20 cellular contexts compared by ENCODE assay signal in genomic region chr6:39566381-39566934, GRCh38.
DNase-seq lines count a peak whose midpoint lies in the region; ATAC-seq and TF ChIP-seq lines count a peak whose summit lies in the region.
"Had no signal": no experiment of that assay in that cellular context is flagged by ENCODE, and none has a peak within 500 bp of the region (broad histone marks: within the 10 kb centered on the region; RNA-seq: fewer than 3 reads in every experiment).

No MANE protein-coding gene starts in this region.

- 0 out of 2 replicates have a peak, but pooled peaks cover 2% of the 10 kb centered on the region for H3K9me3 ChIP-seq in SK-N-MC (ENCODE audit: low read depth, low read length)
- H3K9me3 ChIP-seq in esophagus muscularis mucosa: no peaks in the 10 kb centered on the region
- H3K9me3 ChIP-seq: BLaER1 had no signal

- TF ChIP-seq EP300 in esophagus muscularis mucosa (IDR thresholded peaks at IDR 0.05): no peak

- no peak for TF ChIP-seq POLR2A in esophagus muscularis mucosa (IDR thresholded peaks at IDR 0.05; ENCODE audit: low read depth)

- H3K27ac Mint-ChIP-seq in nephron: peak overlapping the region in 2 of 3 experiments; percentile 30 to 54
- no peak overlapping the region for H3K27ac Mint-ChIP-seq in activated T-cell treated with anti-CD3 and anti-CD28 coated beads, Interleukin-2, amount 50 U/mL, for 24 hours
- H3K27ac Mint-ChIP-seq: CD4-positive, CD25-positive, alpha-beta regulatory T cell had no signal

- no peaks in the 10 kb centered on the region for H3K9me3 Mint-ChIP-seq in nephron
- H3K9me3 Mint-ChIP-seq in activated T-cell treated with anti-CD3 and anti-CD28 coated beads, Interleukin-2, amount 50 U/mL, for 24 hours: no peaks in the 10 kb centered on the region

- H3K9ac ChIP-seq in SK-N-MC (ENCODE audit: insufficient read length): peak overlapping the region; percentile 16
- H3K9ac ChIP-seq: BLaER1 had no signal

- H3K36me3 ChIP-seq in SK-N-MC (ENCODE audit: insufficient read depth, low read length) (no peaks in the 10 kb centered on the region), esophagus muscularis mucosa (no peaks in the 10 kb centered on the region)
- H3K36me3 ChIP-seq: BLaER1 had no signal

- peaks cover 4% of the 10 kb centered on the region for H3K4me1 Mint-ChIP-seq in nephron
- H3K4me1 Mint-ChIP-seq in activated T-cell treated with anti-CD3 and anti-CD28 coated beads, Interleukin-2, amount 50 U/mL, for 24 hours (ENCODE audit: low read depth): no peaks in the 10 kb centered on the region

- peak overlapping the region; percentile 54 for H3K4me3 ChIP-seq in SK-N-MC
- H3K4me3 ChIP-seq in esophagus muscularis mucosa: no peak overlapping the region
- H3K4me3 ChIP-seq: BLaER1 had no signal

- TF ChIP-seq CTCF in esophagus muscularis mucosa (IDR thresholded peaks at IDR 0.05) (no peak), nephron (IDR thresholded peaks at IDR 0.05; ENCODE audit: unreplicated experiment in 3 of 3) (no peak)

- 97% methylated on average over 1 of the region's 1 CpG for WGBS in esophagus muscularis mucosa

- H3K4me1 ChIP-seq in esophagus muscularis mucosa: peaks cover 0 to 66% (median 46%) of the 10 kb centered on the region in 4 donors
- H3K4me1 ChIP-seq: BLaER1 had no signal

- H3K27me3 ChIP-seq in esophagus muscularis mucosa: no peaks in the 10 kb centered on the region
- H3K27me3 ChIP-seq: BLaER1 had no signal

- peak; percentile 67 for DNase-seq in EH (ENCODE audit: low read depth)
- no peak for DNase-seq in SK-N-MC (ENCODE audit: low read depth, low spot score)
- no peak for DNase-seq in esophagus muscularis mucosa (ENCODE audit: extremely low spot score)
- no peak for DNase-seq in activated T-cell treated with anti-CD3 and anti-CD28 coated beads, Interleukin-2, amount 50 U/mL, for 24 hours
- DNase-seq in dermis blood vessel endothelial cell: no peak
- DNase-seq: CD4-positive, CD25-positive, alpha-beta regulatory T cell; DMS153; DND-41; KBM-7; MV-4-11; NCI-H1105; NCI-H1436 treated with DMSO at 0.1 percent for 48 hours; NCI-H187 treated with DMSO at 0.1 percent for 48 hours; NCI-H524; NCI-H748 treated with DMSO at 0.1 percent for 48 hours; PC-3 had no signal

- H3K27ac ChIP-seq in SK-N-MC: peak overlapping the region; percentile 92
- H3K27ac ChIP-seq in esophagus muscularis mucosa (replicated peaks in 1 of 4): peak overlapping the region in 3 of 4 donors; percentile 20 to 62 (median 25)
- H3K27ac ChIP-seq: BLaER1 had no signal

- no peaks in the 10 kb centered on the region for H3K36me3 Mint-ChIP-seq in nephron (ENCODE audit: low read depth)
- H3K36me3 Mint-ChIP-seq in activated T-cell treated with anti-CD3 and anti-CD28 coated beads, Interleukin-2, amount 50 U/mL, for 24 hours (ENCODE audit: low read depth): no peaks in the 10 kb centered on the region
- H3K36me3 Mint-ChIP-seq: CD4-positive, CD25-positive, alpha-beta regulatory T cell had no signal

- ATAC-seq in GM21367 (IDR thresholded peaks at IDR 0.05; ENCODE audit: unreplicated experiment): no peak
- ATAC-seq: PC-3, SK-N-SH treated with all-trans-retinoic acid at 6 μM for 48 hours had no signal

- H3K27me3 Mint-ChIP-seq in nephron (ENCODE audit: low read depth): peaks cover 4% of the 10 kb centered on the region
- H3K27me3 Mint-ChIP-seq in activated T-cell treated with anti-CD3 and anti-CD28 coated beads, Interleukin-2, amount 50 U/mL, for 24 hours: peaks cover 22% of the 10 kb centered on the region
- H3K27me3 Mint-ChIP-seq: CD4-positive, CD25-positive, alpha-beta regulatory T cell had no signal

- intact Hi-C loops in esophagus muscularis mucosa (cut with DNase I): no loop called here

- no peak overlapping the region for H3K4me3 Mint-ChIP-seq in nephron
- no peak overlapping the region for H3K4me3 Mint-ChIP-seq in activated T-cell treated with anti-CD3 and anti-CD28 coated beads, Interleukin-2, amount 50 U/mL, for 24 hours
- H3K4me3 Mint-ChIP-seq: CD4-positive, CD25-positive, alpha-beta regulatory T cell had no signal
